In the genomic region with DNA sequence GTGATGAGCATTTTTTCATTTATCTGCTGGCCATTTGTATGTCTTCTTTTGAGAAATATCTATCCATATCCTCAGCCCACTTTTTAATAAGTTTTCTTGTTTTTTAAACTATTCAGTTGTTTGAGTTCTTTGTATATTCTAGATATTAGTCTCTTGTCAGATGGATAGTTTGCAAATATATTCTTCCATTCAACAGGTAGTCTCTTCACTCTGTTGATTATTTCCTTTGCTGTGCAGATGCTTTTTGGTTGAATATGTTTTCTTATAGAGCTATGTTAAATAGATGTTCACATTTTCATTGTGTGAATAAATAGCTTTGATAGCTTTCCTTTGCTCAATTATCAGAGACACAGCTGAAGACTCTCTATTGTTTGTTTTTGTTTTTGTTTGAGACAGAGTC, we compare ENCODE assay signal across 33 cellular contexts.
DNase-seq lines count a peak whose midpoint lies in the region; FAIRE-seq and TF ChIP-seq lines count a peak whose summit lies in the region.
"Had no signal": no experiment of that assay in that cellular context is flagged by ENCODE, and none has a peak within 500 bp of the region (broad histone marks: within the 10 kb centered on the region; RNA-seq: fewer than 3 reads in every experiment).

No MANE protein-coding gene starts in this region.

- no peaks in the 10 kb centered on the region for H3K9me3 ChIP-seq in HEK293 (ENCODE audit: control insufficient read depth, insufficient read depth, low read depth, low read length)
- H3K9me3 ChIP-seq: A549; BE2C; BLaER1; BLaER1 treated with 17β-estradiol and CSF1 and Interleukin-3, amounts not matched to agents 10 nM and 100 nM; Caco-2 had no signal

- TF ChIP-seq POLR2A in GM12892 (IDR thresholded peaks at IDR 0.05; ENCODE audit: low read depth, low read length) = no peak

- no peak for DNase-seq in GM12892 (ENCODE audit: insufficient read length)
- no peak for DNase-seq in activated CD8-positive, alpha-beta memory T cell treated with anti-CD3 and anti-CD28 coated beads, Interleukin-2, amount 50 U/mL, for 48 hours
- DNase-seq in NCI-H1694 treated with DMSO at 0.1 percent for 48 hours (lab: John Stamatoyannopoulos, UW) = no peak
- DNase-seq in GDM1 (lab: John Stamatoyannopoulos, UW) = no peak
- DNase-seq: 8988T; ACHN; AML-193; BE2C; C1 segment of cervical spinal cord; Caco-2; Calu3; CD4-positive, alpha-beta memory T cell; CD4-positive, alpha-beta T cell; CD4-positive, CD25-positive, alpha-beta regulatory T cell; CD8-positive, alpha-beta memory T cell; CD8-positive, alpha-beta T cell; COR-L47; DMS 273 treated with DMSO at 0.1 percent for 48 hours; DMS153; DMS53; DMS79; DMS79 treated with DMSO at 0.1 percent for 48 hours; DND-41; EL had no signal

- H3K4me3 ChIP-seq in HEK293 (ENCODE audit: low read depth, low read length) = no peak overlapping the region
- H3K4me3 ChIP-seq: A549; BLaER1; BLaER1 treated with 17β-estradiol and CSF1 and Interleukin-3, amounts not matched to agents 10 nM and 100 nM had no signal

- peaks cover 0 to 10% of the 10 kb centered on the region in 2 experiments; a peak in 1 of 3 replicates for H3K36me3 ChIP-seq in HEK293 (ENCODE audit: control insufficient read depth in 2 of 2, insufficient read depth in 1 of 2, low read length in 2 of 2)
- H3K36me3 ChIP-seq: BE2C had no signal

- FAIRE-seq in GM12892 (lab: Jason Lieb, UNC) = peak; percentile 38
- FAIRE-seq: A204.1, A549, D721Med had no signal

- H3K4me1 ChIP-seq in HEK293 (ENCODE audit: control insufficient read depth, insufficient read depth, low read length) = no peaks in the 10 kb centered on the region
- H3K4me1 ChIP-seq: A549; BLaER1; BLaER1 treated with 17β-estradiol and CSF1 and Interleukin-3, amounts not matched to agents 10 nM and 100 nM; Caco-2 had no signal

- CTCF ChIA-PET in HEK293 (lab: Yijun Ruan, JAX) = no interaction called here

- TF ChIP-seq CTCF in HEK293 (tag by site-specific recombination; IDR thresholded peaks at IDR 0.05) (no peak), VCaP (conservative IDR thresholded peaks at IDR 0.05) (no peak)

- POLR2A ChIA-PET in HEK293 (lab: Yijun Ruan, JAX) = no interaction called here

- no peak overlapping the region for H3K27ac ChIP-seq in HEK293 (ENCODE audit: extremely low read depth, low read depth, low read length)
- peak overlapping the region; percentile 58 for H3K27ac ChIP-seq in VCaP
- H3K27ac ChIP-seq: 22Rv1; A549; BLaER1; BLaER1 treated with 17β-estradiol and CSF1 and Interleukin-3, amounts not matched to agents 10 nM and 100 nM; C4-2B had no signal

TF ChIP-seq in HEK293, 187 proteins besides CTCF, POLR2A, EP300 and RAD21:
- TF ChIP-seq ZFP69B (tag by site-specific recombination; IDR thresholded peaks at IDR 0.05) = no peak
- TF ChIP-seq ZSCAN16 (tag by site-specific recombination; IDR thresholded peaks at IDR 0.05) = no peak
- TF ChIP-seq SCRT1 (tag by site-specific recombination; IDR thresholded peaks at IDR 0.05; ENCODE audit: borderline replicate concordance) = peak; percentile 74; the same call in 1 of the 2 replicates
- peak; percentile 81 for TF ChIP-seq SCRT2 (tag by site-specific recombination; IDR thresholded peaks at IDR 0.05)
